20 cellular contexts compared by ENCODE assay signal in the genomic region with DNA sequence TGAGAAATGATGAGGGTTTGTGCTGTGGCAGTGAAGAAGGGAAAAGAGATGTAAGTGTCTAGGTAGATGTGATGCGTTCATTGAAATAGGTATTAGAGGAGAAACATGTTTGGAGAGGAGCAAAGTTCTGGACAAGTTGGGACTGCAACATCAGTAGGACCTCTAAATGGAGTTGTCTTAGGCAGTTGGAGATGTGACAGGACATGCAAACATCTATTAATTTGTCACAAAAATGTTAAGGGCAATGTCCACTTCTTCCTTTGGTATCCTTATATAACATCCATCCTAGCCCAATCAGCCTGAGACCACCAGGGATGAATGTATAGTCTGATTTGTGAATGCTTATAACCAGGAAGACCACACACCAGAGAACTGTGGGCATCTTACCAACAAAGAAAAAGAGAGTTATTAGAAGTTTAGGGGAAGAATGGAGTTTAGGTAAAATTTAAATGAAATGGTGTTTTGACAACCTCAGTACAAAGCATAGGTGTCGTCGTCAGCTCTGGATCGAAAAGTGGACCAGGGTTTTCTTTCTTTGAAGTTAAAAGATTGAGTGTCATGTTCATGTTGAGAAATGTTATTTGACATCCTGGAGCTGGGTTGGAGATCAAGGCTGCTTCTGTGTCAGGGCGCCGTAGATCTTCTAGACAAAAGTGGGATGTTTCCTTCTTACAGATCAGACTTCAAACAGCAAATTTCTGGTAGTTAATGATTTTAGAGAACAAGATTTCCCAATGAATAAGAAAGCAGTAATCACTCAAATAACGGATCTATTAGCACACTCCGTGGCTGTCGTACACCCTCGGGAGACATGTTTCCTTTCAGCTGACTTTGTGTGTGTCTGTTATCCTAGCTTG. TPM values are rescaled to one million over a fixed set of nuclear protein-coding genes. Genes with fewer than 3 reads are reported as not detected.
DNase-seq lines count a peak whose midpoint lies in the region; TF ChIP-seq lines count a peak whose summit lies in the region.
"Had no signal": no experiment of that assay in that cellular context is flagged by ENCODE, and none has a peak within 500 bp of the region (broad histone marks: within the 10 kb centered on the region; RNA-seq: fewer than 3 reads in every experiment).

No MANE protein-coding gene starts in this region.

- TF ChIP-seq CTCF in neural cell (IDR thresholded peaks at IDR 0.05; ENCODE audit: poor library complexity, severe bottlenecking), result no peak
- TF ChIP-seq CTCF in vagina (IDR thresholded peaks at IDR 0.05), result no peak

- intact Hi-C loops in vagina (cut with DNase I), result no loop called here

- no peak overlapping the region for H3K27ac ChIP-seq in CD8-positive, alpha-beta memory T cell (ENCODE audit: low read depth, low read length)
- H3K27ac ChIP-seq in neural cell (ENCODE audit: low read length) (peak overlapping the region; percentile 49), vagina (no peak overlapping the region), GM23248 (no peak overlapping the region)

- no peaks in the 10 kb centered on the region for H3K9me3 Mint-ChIP-seq in activated naive CD4-positive, alpha-beta T cell treated with anti-CD3 and anti-CD28 coated beads, Interleukin-2, amount 50 U/mL, for 24 hours
- no peaks in the 10 kb centered on the region for H3K9me3 Mint-ChIP-seq in CD8-positive, alpha-beta memory T cell
- peaks cover 3% of the 10 kb centered on the region for H3K9me3 Mint-ChIP-seq in activated naive CD8-positive, alpha-beta T cell treated with anti-CD3 and anti-CD28 coated beads for 36 hours

- POLR2A ChIA-PET in CD8-positive, alpha-beta memory T cell (lab: Charles Lee), result no interaction called here

- H3K9ac ChIP-seq in neural cell (ENCODE audit: low read length) (no peak overlapping the region), GM23248 (no peak overlapping the region)

- CTCF ChIA-PET in CD8-positive, alpha-beta memory T cell (lab: Charles Lee), result no interaction called here

- H3K36me3 Mint-ChIP-seq in activated naive CD4-positive, alpha-beta T cell treated with anti-CD3 and anti-CD28 coated beads, Interleukin-2, amount 50 U/mL, for 24 hours, result peaks cover 23% of the 10 kb centered on the region
- H3K36me3 Mint-ChIP-seq in CD8-positive, alpha-beta memory T cell, result peaks cover 7 to 79% (median 25%) of the 10 kb centered on the region in 3 donors
- H3K36me3 Mint-ChIP-seq in activated naive CD8-positive, alpha-beta T cell treated with anti-CD3 and anti-CD28 coated beads for 36 hours, result peaks cover 36% of the 10 kb centered on the region

- H3K4me1 Mint-ChIP-seq in activated naive CD4-positive, alpha-beta T cell treated with anti-CD3 and anti-CD28 coated beads, Interleukin-2, amount 50 U/mL, for 24 hours, result peaks cover 53% of the 10 kb centered on the region
- peaks cover 16 to 51% (median 43%) of the 10 kb centered on the region in 3 donors for H3K4me1 Mint-ChIP-seq in CD8-positive, alpha-beta memory T cell
- peaks cover 21% of the 10 kb centered on the region for H3K4me1 Mint-ChIP-seq in activated naive CD8-positive, alpha-beta T cell treated with anti-CD3 and anti-CD28 coated beads for 36 hours

- H2AFZ ChIP-seq in neural cell (ENCODE audit: low read depth, low read length) (no peak overlapping the region), GM23248 (no peak overlapping the region)

- H3K79me2 ChIP-seq in neural cell (replicated peaks; ENCODE audit: insufficient read depth, low read length) (no peaks in the 10 kb centered on the region), GM23248 (ENCODE audit: insufficient read depth) (peaks cover 8% of the 10 kb centered on the region)

- TF ChIP-seq EP300 in neural cell (conservative IDR thresholded peaks at IDR 0.05; ENCODE audit: poor library complexity, severe bottlenecking), result no peak

- no peaks in the 10 kb centered on the region for H3K4me1 ChIP-seq in CD8-positive, alpha-beta memory T cell (ENCODE audit: insufficient read depth, low read length)
- H3K4me1 ChIP-seq in vagina (no peaks in the 10 kb centered on the region), GM23248 (ENCODE audit: insufficient read depth) (no peaks in the 10 kb centered on the region)

- no peak for TF ChIP-seq POLR2A in vagina (IDR thresholded peaks at IDR 0.05)

- 88% methylated on average over 10 of the region's 10 CpGs for WGBS in GM23248 (ENCODE audit: low coverage in 1 of 2, low lambda C conversion rate in 2 of 2, missing lambda C conversion rate in 2 of 2), 2 experiments

- DNase-seq in activated naive CD4-positive, alpha-beta T cell treated with anti-CD3 and anti-CD28 coated beads, Interleukin-2, amount 50 U/mL, for 16 hours, result no peak
- DNase-seq in CD8-positive, alpha-beta memory T cell, result no peak
- no peak for DNase-seq in activated naive CD8-positive, alpha-beta T cell treated with anti-CD3 and anti-CD28 coated beads for 36 hours
- DNase-seq in iPS-NIHi11 (ENCODE audit: low spot score), result no peak
- DNase-seq in vagina (ENCODE audit: extremely low spot score in 2 of 2), result no peak
- DNase-seq in GM23248, result no peak
- DNase-seq: DND-41, GDM1, HCEC 1CT, IMR-90, Karpas-422, NCI-H1105 treated with DMSO at 0.1 percent for 48 hours, NCI-H187, NCI-H345, NCI-H69, SHP77 had no signal

- H3K27me3 Mint-ChIP-seq in activated naive CD4-positive, alpha-beta T cell treated with anti-CD3 and anti-CD28 coated beads, Interleukin-2, amount 50 U/mL, for 24 hours, result no peaks in the 10 kb centered on the region
- H3K27me3 Mint-ChIP-seq in CD8-positive, alpha-beta memory T cell, result no peaks in the 10 kb centered on the region
- H3K27me3 Mint-ChIP-seq in activated naive CD8-positive, alpha-beta T cell treated with anti-CD3 and anti-CD28 coated beads for 36 hours, result no peaks in the 10 kb centered on the region
- H3K27me3 Mint-ChIP-seq: B cell had no signal

- no peak for TF ChIP-seq RAD21 in neural cell (conservative IDR thresholded peaks at IDR 0.05)

- H3K4me3 ChIP-seq in CD8-positive, alpha-beta memory T cell (ENCODE audit: low read length), result no peak overlapping the region
- no peak overlapping the region for H3K4me3 ChIP-seq in neural cell (ENCODE audit: low read length)
- H3K4me3 ChIP-seq in vagina, result no peak overlapping the region
- no peak overlapping the region for H3K4me3 ChIP-seq in GM23248
- H3K4me3 ChIP-seq: GM12878 had no signal

- H3K9me2 ChIP-seq in neural cell (ENCODE audit: insufficient read depth, low read length) (no peaks in the 10 kb centered on the region), GM23248 (ENCODE audit: insufficient read depth) (no peaks in the 10 kb centered on the region)

- H3K27ac Mint-ChIP-seq in activated naive CD4-positive, alpha-beta T cell treated with anti-CD3 and anti-CD28 coated beads, Interleukin-2, amount 50 U/mL, for 24 hours, result peak overlapping the region; percentile 73
- peak overlapping the region in 5 of 8 donors; percentile 11 to 76 (median 23) for H3K27ac Mint-ChIP-seq in CD8-positive, alpha-beta memory T cell
- H3K27ac Mint-ChIP-seq in activated naive CD8-positive, alpha-beta T cell treated with anti-CD3 and anti-CD28 coated beads for 36 hours, result peak overlapping the region; percentile 6
- H3K27ac Mint-ChIP-seq: B cell had no signal

- peaks cover 14% of the 10 kb centered on the region for H3K36me3 ChIP-seq in CD8-positive, alpha-beta memory T cell (ENCODE audit: insufficient read depth, low read length)
- H3K36me3 ChIP-seq in neural cell (ENCODE audit: insufficient read depth, low read length) (peaks cover 5% of the 10 kb centered on the region), vagina (peaks cover 0 to 35% of the 10 kb centered on the region in 2 donors), GM23248 (ENCODE audit: low read depth) (peaks cover 23% of the 10 kb centered on the region; the same call in 1 of the 2 replicates)

- no peaks in the 10 kb centered on the region for H4K20me1 ChIP-seq in neural cell (ENCODE audit: insufficient read depth)
- H4K20me1 ChIP-seq in GM23248 (ENCODE audit: insufficient read depth), result no peaks in the 10 kb centered on the region

- H3F3A ChIP-seq in neural cell (ENCODE audit: insufficient read depth, low read length, poor library complexity, severe bottlenecking), result no peaks in the 10 kb centered on the region
- H3F3A ChIP-seq in GM23248 (ENCODE audit: insufficient read depth), result no peaks in the 10 kb centered on the region

- H3K4me2 ChIP-seq in neural cell (ENCODE audit: low read length) (no peak overlapping the region), GM23248 (ENCODE audit: unreplicated experiment) (no peak overlapping the region)

- no peak overlapping the region for H3K4me3 Mint-ChIP-seq in activated naive CD4-positive, alpha-beta T cell treated with anti-CD3 and anti-CD28 coated beads, Interleukin-2, amount 50 U/mL, for 24 hours
- no peak overlapping the region for H3K4me3 Mint-ChIP-seq in CD8-positive, alpha-beta memory T cell
- H3K4me3 Mint-ChIP-seq in activated naive CD8-positive, alpha-beta T cell treated with anti-CD3 and anti-CD28 coated beads for 36 hours, result no peak overlapping the region
- H3K4me3 Mint-ChIP-seq: B cell had no signal

- in situ Hi-C loops in GM23248 (cut with MboI), result no loop called here

- H3K9me3 ChIP-seq in CD8-positive, alpha-beta memory T cell (ENCODE audit: low read length), result no peaks in the 10 kb centered on the region
- H3K9me3 ChIP-seq in neural cell (ENCODE audit: low read length) (no peaks in the 10 kb centered on the region), vagina (no peaks in the 10 kb centered on the region), GM23248 (ENCODE audit: low read depth) (no peaks in the 10 kb centered on the region)

- H3K27me3 ChIP-seq in CD8-positive, alpha-beta memory T cell (ENCODE audit: insufficient read depth, low read length, poor library complexity, severe bottlenecking), result no peaks in the 10 kb centered on the region
- H3K27me3 ChIP-seq in neural cell (ENCODE audit: insufficient read depth, low read depth, low read length), result no peaks in the 10 kb centered on the region
- no peaks in the 10 kb centered on the region for H3K27me3 ChIP-seq in vagina
- H3K27me3 ChIP-seq in GM23248 (replicated peaks; ENCODE audit: insufficient read depth), result no peaks in the 10 kb centered on the region

TF ChIP-seq in neural cell, 6 proteins besides CTCF, POLR2A, EP300 and RAD21 (continues in another document):
- TF ChIP-seq SMC3 (conservative IDR thresholded peaks at IDR 0.05; ENCODE audit: poor library complexity) (no peak), EZH2 (IDR thresholded peaks at IDR 0.05; ENCODE audit: borderline replicate concordance, insufficient read depth, low read length, poor library complexity, severe bottlenecking) (no peak), TAF1 (IDR thresholded peaks at IDR 0.05; ENCODE audit: low read depth) (no peak), MXI1 (conservative IDR thresholded peaks at IDR 0.05; ENCODE audit: poor library complexity, severe bottlenecking) (no peak), POLR2AphosphoS5 (IDR thresholded peaks at IDR 0.05) (no peak)

RNA-seq across cellular contexts. Expression of a gene that starts 8.7 kb away (rescaled TPM):
- total RNA-seq in CD8-positive, alpha-beta memory T cell, result 10 to 100 TPM; 49.1 to 51.9 TPM
- polyA plus RNA-seq in CD8-positive, alpha-beta memory T cell, result 40.1 TPM
- total RNA-seq in activated naive CD8-positive, alpha-beta T cell treated with anti-CD3 and anti-CD28 coated beads for 36 hours, result 10 to 100 TPM; 60.0 to 63.7 TPM
- 42.6 and 48.3 TPM in 2 replicates for polyA plus RNA-seq in neural cell
- 20.0 and 20.8 TPM in 2 replicates for polyA minus RNA-seq in neural cell
- total RNA-seq in vagina, result 15.7 TPM
- total RNA-seq in GM23248 (2014; rRNA removed; shearing (Covaris generic)), result 5.4 and 28.3 TPM in 2 replicates
- 44.7 and 52.2 TPM in 2 replicates for polyA plus RNA-seq in GM23248 (2016; fragmentation: Nextera tagmentation; extraction: Ambion mirVana)

Comparison
In these comparisons a context has a peak if more than half of its experiments do, and no peak if none do; other contexts are left out.
1. H3K27ac Mint-ChIP-seq: peak in every context shown above with its lines; median percentile 73 in activated naive CD4-positive, alpha-beta T cell treated with anti-CD3 and anti-CD28 coated beads, Interleukin-2, amount 50 U/mL, for 24 hours; 23 in CD8-positive, alpha-beta memory T cell; 6 in activated naive CD8-positive, alpha-beta T cell treated with anti-CD3 and anti-CD28 coated beads for 36 hours.